Comparison of ENCODE assay signal across 8 cellular contexts in the genomic region with DNA sequence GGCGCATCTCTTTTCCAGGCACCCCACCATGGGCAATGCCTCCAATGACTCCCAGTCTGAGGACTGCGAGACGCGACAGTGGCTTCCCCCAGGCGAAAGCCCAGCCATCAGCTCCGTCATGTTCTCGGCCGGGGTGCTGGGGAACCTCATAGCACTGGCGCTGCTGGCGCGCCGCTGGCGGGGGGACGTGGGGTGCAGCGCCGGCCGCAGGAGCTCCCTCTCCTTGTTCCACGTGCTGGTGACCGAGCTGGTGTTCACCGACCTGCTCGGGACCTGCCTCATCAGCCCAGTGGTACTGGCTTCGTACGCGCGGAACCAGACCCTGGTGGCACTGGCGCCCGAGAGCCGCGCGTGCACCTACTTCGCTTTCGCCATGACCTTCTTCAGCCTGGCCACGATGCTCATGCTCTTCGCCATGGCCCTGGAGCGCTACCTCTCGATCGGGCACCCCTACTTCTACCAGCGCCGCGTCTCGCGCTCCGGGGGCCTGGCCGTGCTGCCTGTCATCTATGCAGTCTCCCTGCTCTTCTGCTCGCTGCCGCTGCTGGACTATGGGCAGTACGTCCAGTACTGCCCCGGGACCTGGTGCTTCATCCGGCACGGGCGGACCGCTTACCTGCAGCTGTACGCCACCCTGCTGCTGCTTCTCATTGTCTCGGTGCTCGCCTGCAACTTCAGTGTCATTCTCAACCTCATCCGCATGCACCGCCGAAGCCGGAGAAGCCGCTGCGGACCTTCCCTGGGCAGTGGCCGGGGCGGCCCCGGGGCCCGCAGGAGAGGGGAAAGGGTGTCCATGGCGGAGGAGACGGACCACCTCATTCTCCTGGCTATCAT. TPM values are rescaled to one million over a fixed set of nuclear protein-coding genes. Genes with fewer than 3 reads are reported as not detected.
DNase-seq lines count a peak whose midpoint lies in the region; ATAC-seq, FAIRE-seq and TF ChIP-seq lines count a peak whose summit lies in the region.

No MANE protein-coding gene starts in this region.

- POLR2A ChIA-PET in HepG2 (lab: Yijun Ruan, JAX) = no interaction called here

- H3K36me3 ChIP-seq in liver (ENCODE audit: control insufficient read depth in 4 of 4, insufficient read depth in 3 of 4, low read depth in 1 of 4, low read length in 3 of 4) (no peaks in the 10 kb centered on the region), HepG2 (replicated peaks in 1 of 2; ENCODE audit: control insufficient read depth in 1 of 2, insufficient read depth in 2 of 2, low read length in 2 of 2) (no peaks in the 10 kb centered on the region), heart left ventricle (no peaks in the 10 kb centered on the region), prostate gland (no peaks in the 10 kb centered on the region)

- H3K27me3 ChIP-seq in liver (ENCODE audit: control insufficient read depth in 4 of 4, insufficient read depth in 4 of 4, low read length in 3 of 4) = peaks cover 0 to 15% (median 3%) of the 10 kb centered on the region in 4 donors
- H3K27me3 ChIP-seq in HepG2 (ENCODE audit: control insufficient read depth in 1 of 2, insufficient read depth in 2 of 2, low read length in 2 of 2) = no peaks in the 10 kb centered on the region; a peak in 1 of 5 replicates
- peaks cover 0 to 43% (median 22%) of the 10 kb centered on the region in 9 donors for H3K27me3 ChIP-seq in heart left ventricle
- no peaks in the 10 kb centered on the region for H3K27me3 ChIP-seq in prostate gland (replicated peaks; ENCODE audit: insufficient read depth)

- FAIRE-seq in HepG2 (lab: Jason Lieb, UNC) = no peak

- H3K27ac ChIP-seq in liver (ENCODE audit: low read depth in 1 of 2, low read length in 2 of 2) (peak overlapping the region; percentile 6 to 7), HepG2 (ENCODE audit: extremely low read length, insufficient read depth, low read length) (no peak overlapping the region), heart left ventricle (peak overlapping the region in 3 of 12 donors; percentile 26 to 89 (median 36)), prostate gland (peak overlapping the region; percentile 70)

- DNase-seq in HepG2 (ENCODE audit: low spot score) (no peak), NCI-H748 (lab: John Stamatoyannopoulos, UW; ENCODE audit: unreplicated experiment) (peak; percentile 68), activated gamma-delta T cell treated with Interleukin-2 at 50 U/mL for 16 hours (peak; percentile 34), heart left ventricle (peak in 4 of 5 donors; percentile 28 to 65 (median 34)), prostate gland (ENCODE audit: low spot score) (no peak), NCI-H2107 treated with DMSO at 0.1 percent for 48 hours (lab: John Stamatoyannopoulos, UW; ENCODE audit: unreplicated experiment) (no peak), OCI-M1 (lab: John Stamatoyannopoulos, UW) (no peak)

- H3K9ac ChIP-seq in liver (ENCODE audit: low read depth in 1 of 2, low read length in 2 of 2) = no peak overlapping the region
- H3K9ac ChIP-seq in HepG2 (ENCODE audit: insufficient read depth, low read depth, low read length) = no peak overlapping the region

- intact Hi-C loops in HepG2 (cut with micrococcal nuclease; ENCODE audit: unreplicated experiment) = no loop called here
- intact Hi-C loops in heart left ventricle (cut with DNase I) = no loop called here
- intact Hi-C loops in prostate gland (cut with DNase I) = loop anchor here (2.0 to 10.0 kb wide), 4 partner anchors 36 to 640 kb away; a partner anchor contains a TSS

- H3K79me2 ChIP-seq in HepG2 (ENCODE audit: insufficient read depth, low read length) = no peaks in the 10 kb centered on the region

- TF ChIP-seq CTCF in liver (IDR thresholded peaks at IDR 0.05; ENCODE audit: low read depth, low read length, missing input control) = no peak
- no peak for TF ChIP-seq CTCF in HepG2 (CRISPR knock-in tag; IDR thresholded peaks at IDR 0.05)
- no peak for TF ChIP-seq CTCF in heart left ventricle (IDR thresholded peaks at IDR 0.05)
- TF ChIP-seq CTCF in prostate gland (IDR thresholded peaks at IDR 0.05) = no peak

- TF ChIP-seq POLR2A in HepG2 (IDR thresholded peaks at IDR 0.05; ENCODE audit: insufficient read depth in 1 of 2, low read depth in 2 of 2, low read length in 2 of 2) (no peak), heart left ventricle (IDR thresholded peaks at IDR 0.05) (no peak), prostate gland (IDR thresholded peaks at IDR 0.05) (no peak)

- no peak for ATAC-seq in HepG2
- ATAC-seq in heart left ventricle = peak in 3 of 4 donors; percentile 31 to 39 (median 33)

- peaks cover 8 to 24% (median 17%) of the 10 kb centered on the region in 4 donors for H3K4me1 ChIP-seq in liver (ENCODE audit: control insufficient read depth in 4 of 4, insufficient read depth in 4 of 4, low read length in 3 of 4)
- H3K4me1 ChIP-seq in HepG2 (ENCODE audit: insufficient read depth, low read length) = no peaks in the 10 kb centered on the region
- peaks cover 0 to 83% (median 14%) of the 10 kb centered on the region in 12 donors for H3K4me1 ChIP-seq in heart left ventricle
- H3K4me1 ChIP-seq in prostate gland (replicated peaks) = no peaks in the 10 kb centered on the region

- CTCF ChIA-PET in HepG2 (lab: Yijun Ruan, JAX; ENCODE audit: low intra/inter-chr PET ratio, low total read pairs) = no interaction called here

- H3K9me3 ChIP-seq in liver (ENCODE audit: control insufficient read depth in 4 of 4, low read length in 3 of 4) = no peaks in the 10 kb centered on the region
- no peaks in the 10 kb centered on the region for H3K9me3 ChIP-seq in HepG2 (ENCODE audit: low read length)
- H3K9me3 ChIP-seq in heart left ventricle = no peaks in the 10 kb centered on the region
- H3K9me3 ChIP-seq in prostate gland = no peaks in the 10 kb centered on the region

- H3K4me3 ChIP-seq in liver (ENCODE audit: low read depth in 1 of 3, low read length in 3 of 3) (peak overlapping the region; percentile 41 to 65 (median 51)), HepG2 (replicated peaks in 1 of 3; ENCODE audit: insufficient read depth in 1 of 3, low read depth in 2 of 3, low read length in 3 of 3) (no peak overlapping the region), heart left ventricle (peak overlapping the region; percentile 33 to 78 (median 56)), prostate gland (peak overlapping the region; percentile 47 to 50)

- WGBS in liver = 3% methylated on average over 67 of the region's 67 CpGs
- 86% methylated on average over 52 of the region's 67 CpGs for WGBS in HepG2 (ENCODE audit: low lambda C conversion rate)
- WGBS in heart left ventricle, 4 donors = 2 to 5% (median 3%) methylated on average over 49 to 67 of the region's 67 CpGs
- WGBS in prostate gland = 7% methylated on average over 62 of the region's 67 CpGs

- H2AFZ ChIP-seq in HepG2 (ENCODE audit: low read length) = no peak overlapping the region

- no TSS peak for BruUV-seq in HepG2 (replicated peaks; lab: Mats Ljungman, UMichigan)

- H4K20me1 ChIP-seq in HepG2 (ENCODE audit: insufficient read depth, low read length) = no peaks in the 10 kb centered on the region

- in situ Hi-C loops in HepG2 (cut with HindIII; ENCODE audit: extremely low pct_ligation_motif_present, low pct_unique_long_range_greater_than_20kb) = no loop called here

- TF ChIP-seq RAD21 in liver (IDR thresholded peaks at IDR 0.05) (no peak), HepG2 (CRISPR knock-in tag; IDR thresholded peaks at IDR 0.05) (no peak)

- H3K4me2 ChIP-seq in HepG2 (ENCODE audit: low read depth, low read length) = no peak overlapping the region

- TF ChIP-seq EP300 in HepG2 (IDR thresholded peaks at IDR 0.05; ENCODE audit: low read depth in 2 of 2, low read length in 2 of 2) (no peak), HepG2 (CRISPR knock-in tag; IDR thresholded peaks at IDR 0.05; ENCODE audit: borderline replicate concordance) (no peak)

RNA-seq across cellular contexts. Expression of a gene that starts 0.6 kb away (rescaled TPM):
- 1 to 10 TPM in 1 of 2 donors, under 1 TPM in 1; 0.75 to 1.9 TPM for total RNA-seq in liver
- polyA plus RNA-seq in liver = under 1 TPM; 0.36 to 0.87 TPM
- total RNA-seq in HepG2 (2016; rRNA removed; fragmentation: Illumina TruSeq; extraction: Trizol) = not detected in 2 replicates
- total RNA-seq in HepG2 (2016; cell fraction: cytosol; rRNA removed; fragmentation: Illumina TruSeq; extraction: Trizol; ENCODE audit: low read depth) = not detected in 2 replicates
- not detected in 2 replicates for total RNA-seq in HepG2 (2016; cell fraction: insoluble cytoplasmic fraction; rRNA removed; fragmentation: Illumina TruSeq; extraction: Trizol)
- total RNA-seq in HepG2 (2016; cell fraction: membrane; rRNA removed; fragmentation: Illumina TruSeq; extraction: Trizol) = not detected in 2 replicates
- total RNA-seq in HepG2 (2016; cell fraction: nucleus; rRNA removed; fragmentation: Illumina TruSeq; extraction: Trizol) = not detected in 2 replicates
- not detected in 2 replicates for polyA plus RNA-seq in HepG2 (2011; rRNA removed)
- polyA plus RNA-seq in HepG2 (2011; cell fraction: cytosol; rRNA removed) = not detected in 2 replicates
- polyA plus RNA-seq in HepG2 (2011; cell fraction: nucleus; rRNA removed) = not detected in 2 replicates
- not detected in 2 replicates for polyA plus RNA-seq in HepG2 (2012)
- not detected in 2 replicates for polyA plus RNA-seq in HepG2 (2016; cell fraction: cytosol; fragmentation: Illumina TruSeq; extraction: Trizol; ENCODE audit: low read depth)
- not detected in 2 replicates for polyA plus RNA-seq in HepG2 (2016; cell fraction: insoluble cytoplasmic fraction; fragmentation: Illumina TruSeq; extraction: Trizol; ENCODE audit: low read depth)
- not detected in 2 replicates for polyA plus RNA-seq in HepG2 (2016; cell fraction: membrane; fragmentation: Illumina TruSeq; extraction: Trizol; ENCODE audit: low read depth)
- polyA plus RNA-seq in HepG2 (2016; cell fraction: nucleus; fragmentation: Illumina TruSeq; extraction: Trizol; ENCODE audit: insufficient read depth, low read depth) = not detected in 2 replicates
- not detected in 2 replicates for polyA minus RNA-seq in HepG2 (2011; rRNA and poly(A)+ RNA removed; ENCODE audit: low replicate concordance)
- not detected in 2 replicates for polyA minus RNA-seq in HepG2 (2011; cell fraction: cytosol; rRNA and poly(A)+ RNA removed)
- not detected in 2 replicates for polyA minus RNA-seq in HepG2 (2011; cell fraction: nucleus; rRNA and poly(A)+ RNA removed)
- 1 to 10 TPM in 3 of 9 donors, under 1 TPM in 6; 0.15 to 4.1 (median 0.72) TPM for total RNA-seq in heart left ventricle
- under 1 TPM; 0.27 to 0.60 TPM for polyA plus RNA-seq in heart left ventricle
- 1 to 10 TPM; 5.4 to 8.9 TPM for total RNA-seq in prostate gland

RNA-seq across cellular contexts. Expression of a gene that starts 47.2 kb away (rescaled TPM):
- total RNA-seq in liver (1 to 10 TPM in 1 of 2 donors, under 1 TPM in 1; 0.42 to 1.4 TPM), HepG2 (2016; rRNA removed; fragmentation: Illumina TruSeq; extraction: Trizol) (not detected in 2 replicates), heart left ventricle (1 to 10 TPM in 5 of 9 donors, under 1 TPM in 4; 0.35 to 2.5 (median 1.3) TPM), prostate gland (under 1 TPM; 0.55 to 0.74 TPM)
- polyA plus RNA-seq in liver (under 1 TPM; 0.14 to 0.46 TPM), HepG2 (2011; rRNA removed) (not detected in 2 replicates), heart left ventricle (under 1 TPM; 0.33 to 0.88 TPM)
- not detected in 2 replicates for total RNA-seq in HepG2 (2016; cell fraction: cytosol; rRNA removed; fragmentation: Illumina TruSeq; extraction: Trizol; ENCODE audit: low read depth)
- total RNA-seq in HepG2 (2016; cell fraction: insoluble cytoplasmic fraction; rRNA removed; fragmentation: Illumina TruSeq; extraction: Trizol) = not detected in 2 replicates
- total RNA-seq in HepG2 (2016; cell fraction: membrane; rRNA removed; fragmentation: Illumina TruSeq; extraction: Trizol) = not detected in 2 replicates
- not detected in 2 replicates for total RNA-seq in HepG2 (2016; cell fraction: nucleus; rRNA removed; fragmentation: Illumina TruSeq; extraction: Trizol)
- polyA plus RNA-seq in HepG2 (2011; cell fraction: cytosol; rRNA removed) = not detected in 2 replicates
- polyA plus RNA-seq in HepG2 (2011; cell fraction: nucleus; rRNA removed) = not detected in 2 replicates
- not detected in 2 replicates for polyA plus RNA-seq in HepG2 (2012)
- polyA plus RNA-seq in HepG2 (2016; cell fraction: cytosol; fragmentation: Illumina TruSeq; extraction: Trizol; ENCODE audit: low read depth) = not detected in 2 replicates
- not detected in 2 replicates for polyA plus RNA-seq in HepG2 (2016; cell fraction: insoluble cytoplasmic fraction; fragmentation: Illumina TruSeq; extraction: Trizol; ENCODE audit: low read depth)
- not detected in 2 replicates for polyA plus RNA-seq in HepG2 (2016; cell fraction: membrane; fragmentation: Illumina TruSeq; extraction: Trizol; ENCODE audit: low read depth)
- not detected in 2 replicates for polyA plus RNA-seq in HepG2 (2016; cell fraction: nucleus; fragmentation: Illumina TruSeq; extraction: Trizol; ENCODE audit: insufficient read depth, low read depth)
- polyA minus RNA-seq in HepG2 (2011; rRNA and poly(A)+ RNA removed; ENCODE audit: low replicate concordance) = not detected in 2 replicates
- polyA minus RNA-seq in HepG2 (2011; cell fraction: cytosol; rRNA and poly(A)+ RNA removed) = not detected in 2 replicates
- polyA minus RNA-seq in HepG2 (2011; cell fraction: nucleus; rRNA and poly(A)+ RNA removed) = not detected in 2 replicates

Comparison
In these comparisons a context has a peak if more than half of its experiments do, and no peak if none do; other contexts are left out.
1. H3K4me3 ChIP-seq: peak in liver (3 of 3), heart left ventricle (12 of 12) and prostate gland (2 of 2); none in HepG2 (0 of 3).
2. DNase-seq: peak in NCI-H748 (single experiment), activated gamma-delta T cell treated with Interleukin-2 at 50 U/mL for 16 hours (single experiment) and heart left ventricle (4 of 5); none in HepG2 (single experiment), prostate gland (single experiment), NCI-H2107 treated with DMSO at 0.1 percent for 48 hours (single experiment) and OCI-M1 (single experiment).